Comparison of ENCODE assay signal across 31 cellular contexts in genomic region chr2:96756788-96757476, GRCh38. TPM values are rescaled to one million over a fixed set of nuclear protein-coding genes. Genes with fewer than 3 reads are reported as not detected.
DNase-seq lines count a peak whose midpoint lies in the region; ATAC-seq, FAIRE-seq and TF ChIP-seq lines count a peak whose summit lies in the region.
"Had no signal": no experiment of that assay in that cellular context is flagged by ENCODE, and none has a peak within 500 bp of the region (broad histone marks: within the 10 kb centered on the region; RNA-seq: fewer than 3 reads in every experiment).

No MANE protein-coding gene starts in this region.

- H3K27ac ChIP-seq in HepG2 (ENCODE audit: extremely low read length, insufficient read depth, low read length) (no peak overlapping the region), right lobe of liver (no peak overlapping the region), hepatocyte (no peak overlapping the region)
- H3K27ac ChIP-seq: KMS-11, prostate gland, sigmoid colon, transverse colon, WERI-Rb-1 had no signal

- peaks cover 3 to 18% of the 10 kb centered on the region in 2 experiments; a peak in 3 of 5 replicates for H3K27me3 ChIP-seq in HepG2 (ENCODE audit: control insufficient read depth in 1 of 2, insufficient read depth in 2 of 2, low read length in 2 of 2)
- no peaks in the 10 kb centered on the region for H3K27me3 ChIP-seq in right lobe of liver
- no peaks in the 10 kb centered on the region for H3K27me3 ChIP-seq in Loucy (ENCODE audit: insufficient read depth, low read length, poor library complexity, severe bottlenecking)
- no peaks in the 10 kb centered on the region for H3K27me3 ChIP-seq in hepatocyte
- H3K27me3 ChIP-seq: sigmoid colon, transverse colon had no signal

- ATAC-seq in HepG2 (no peak), right lobe of liver (no peak), HG03039 (IDR thresholded peaks at IDR 0.05; ENCODE audit: unreplicated experiment) (no peak)
- ATAC-seq in stimulated activated effector memory CD8-positive, alpha-beta T cell treated with anti-CD3 and anti-CD28 coated beads, Interleukin-12 subunit alpha, Interleukin-12 subunit beta, amount 100 ng/mL, for 72 hours: no peak
- ATAC-seq: effector memory CD8-positive, alpha-beta T cell; naive thymus-derived CD8-positive, alpha-beta T cell had no signal

- TF ChIP-seq CTCF in HepG2 (CRISPR knock-in tag; IDR thresholded peaks at IDR 0.05) (peak; percentile 42), right lobe of liver (IDR thresholded peaks at IDR 0.05) (no peak), Loucy (conservative IDR thresholded peaks at IDR 0.05; ENCODE audit: low read length) (peak; percentile 13; the same call in 1 of the 2 replicates), chondrocyte (IDR thresholded peaks at IDR 0.05) (peak; percentile 25), hepatocyte (IDR thresholded peaks at IDR 0.05; ENCODE audit: poor library complexity) (no peak)

- no peaks in the 10 kb centered on the region for H4K20me1 ChIP-seq in HepG2 (ENCODE audit: insufficient read depth, low read length)
- no peaks in the 10 kb centered on the region for H4K20me1 ChIP-seq in Loucy (ENCODE audit: insufficient read depth, low read length, poor library complexity, severe bottlenecking)
- H4K20me1 ChIP-seq in hepatocyte (ENCODE audit: insufficient read depth, poor library complexity, severe bottlenecking): no peaks in the 10 kb centered on the region

- H3K4me3 ChIP-seq in HepG2 (replicated peaks in 1 of 3; ENCODE audit: insufficient read depth in 1 of 3, low read depth in 2 of 3, low read length in 3 of 3) (no peak overlapping the region), right lobe of liver (no peak overlapping the region), Loucy (ENCODE audit: low read length, poor library complexity, severe bottlenecking) (no peak overlapping the region), hepatocyte (no peak overlapping the region)
- H3K4me3 ChIP-seq: prostate gland, sigmoid colon, transverse colon had no signal

- H3K4me1 ChIP-seq in HepG2 (ENCODE audit: insufficient read depth, low read length) (peaks cover 33% of the 10 kb centered on the region), right lobe of liver (peaks cover 0 to 14% (median 0%) of the 10 kb centered on the region in 4 donors), Loucy (ENCODE audit: insufficient read depth, low read length, poor library complexity, severe bottlenecking) (peaks cover 22% of the 10 kb centered on the region), hepatocyte (ENCODE audit: insufficient read depth) (peaks cover 15% of the 10 kb centered on the region)
- H3K4me1 ChIP-seq: prostate gland had no signal

- H3K9me3 ChIP-seq in HepG2 (ENCODE audit: low read length): no peaks in the 10 kb centered on the region
- no peaks in the 10 kb centered on the region for H3K9me3 ChIP-seq in right lobe of liver
- no peaks in the 10 kb centered on the region for H3K9me3 ChIP-seq in Loucy (ENCODE audit: insufficient read depth, low read depth, low read length)
- no peaks in the 10 kb centered on the region for H3K9me3 ChIP-seq in hepatocyte (ENCODE audit: low read depth)
- H3K9me3 ChIP-seq: prostate gland, sigmoid colon, transverse colon had no signal

- H2AFZ ChIP-seq in HepG2 (ENCODE audit: low read length) (no peak overlapping the region), Loucy (ENCODE audit: low read length) (no peak overlapping the region), hepatocyte (no peak overlapping the region)

- H3K9ac ChIP-seq in HepG2 (ENCODE audit: insufficient read depth, low read depth, low read length) (no peak overlapping the region), Loucy (ENCODE audit: low read depth, low read length, poor library complexity, severe bottlenecking) (no peak overlapping the region)
- H3K9ac ChIP-seq: KMS-11 had no signal

- in situ Hi-C loops in HepG2 (cut with HindIII; ENCODE audit: extremely low pct_ligation_motif_present, low pct_unique_long_range_greater_than_20kb): no loop called here

- FAIRE-seq in HepG2 (lab: Jason Lieb, UNC): no peak

- TF ChIP-seq POLR2A in HepG2 (IDR thresholded peaks at IDR 0.05; ENCODE audit: insufficient read depth in 1 of 2, low read depth in 2 of 2, low read length in 2 of 2) (no peak), right lobe of liver (IDR thresholded peaks at IDR 0.05) (no peak)

- 51% methylated on average over 5 of the region's 5 CpGs for WGBS in HepG2 (ENCODE audit: low lambda C conversion rate)
- 90% methylated on average over 2 of the region's 5 CpGs for WGBS in right lobe of liver (ENCODE audit: insufficient coverage, low coverage, low lambda C conversion rate, missing lambda C conversion rate)
- WGBS in hepatocyte (ENCODE audit: low lambda C conversion rate, missing lambda C conversion rate): 82% methylated on average over 5 of the region's 5 CpGs

- no peak overlapping the region for H3K4me3 Mint-ChIP-seq in chondrocyte (ENCODE audit: unreplicated experiment)
- no peak overlapping the region for H3K4me3 Mint-ChIP-seq in stimulated activated effector memory CD8-positive, alpha-beta T cell treated with anti-CD3 and anti-CD28 coated beads, Interleukin-12 subunit alpha, Interleukin-12 subunit beta, amount 100 ng/mL, for 72 hours
- H3K4me3 Mint-ChIP-seq: activated CD4-positive, alpha-beta T cell treated with anti-CD3 and anti-CD28 coated beads, Interleukin-2, amount 10 ng/mL, durations not matched to agents 24 days and 14 days; activated naive CD8-positive, alpha-beta T cell treated with anti-CD3 and anti-CD28 coated beads, Interleukin-2, amount 10 ng/mL, durations not matched to agents 7 days and 5 days; B cell; CD4-positive, alpha-beta memory T cell; effector memory CD8-positive, alpha-beta T cell; naive thymus-derived CD8-positive, alpha-beta T cell had no signal

- H3K79me2 ChIP-seq in HepG2 (ENCODE audit: insufficient read depth, low read length) (peaks cover 4% of the 10 kb centered on the region), Loucy (ENCODE audit: insufficient read depth, low read length) (no peaks in the 10 kb centered on the region), hepatocyte (peaks cover 10% of the 10 kb centered on the region)

- H3K9me2 ChIP-seq in Loucy (replicated peaks; ENCODE audit: low read depth, low read length): no peaks in the 10 kb centered on the region
- no peaks in the 10 kb centered on the region for H3K9me2 ChIP-seq in hepatocyte (replicated peaks; ENCODE audit: insufficient read depth)

- H3K27ac Mint-ChIP-seq in chondrocyte (ENCODE audit: unreplicated experiment): no peak overlapping the region
- peak overlapping the region; percentile 20 for H3K27ac Mint-ChIP-seq in stimulated activated effector memory CD8-positive, alpha-beta T cell treated with anti-CD3 and anti-CD28 coated beads, Interleukin-12 subunit alpha, Interleukin-12 subunit beta, amount 100 ng/mL, for 72 hours
- H3K27ac Mint-ChIP-seq: activated CD4-positive, alpha-beta T cell treated with anti-CD3 and anti-CD28 coated beads, Interleukin-2, amount 10 ng/mL, durations not matched to agents 24 days and 14 days; activated naive CD8-positive, alpha-beta T cell treated with anti-CD3 and anti-CD28 coated beads, Interleukin-2, amount 10 ng/mL, durations not matched to agents 7 days and 5 days; effector memory CD8-positive, alpha-beta T cell had no signal

- POLR2A ChIA-PET in HepG2 (lab: Yijun Ruan, JAX): interaction anchor here (1.5 kb wide), 1 partner anchor 119 kb away, joined by 4 read pairs; the partner anchor contains the start of gene KANSL3

- H3F3A ChIP-seq in Loucy (ENCODE audit: low read depth): no peaks in the 10 kb centered on the region

- H3K27me3 Mint-ChIP-seq in chondrocyte (ENCODE audit: low read depth): no peaks in the 10 kb centered on the region
- H3K27me3 Mint-ChIP-seq: activated CD4-positive, alpha-beta T cell treated with anti-CD3 and anti-CD28 coated beads, Interleukin-2, amount 10 ng/mL, durations not matched to agents 24 days and 14 days; activated naive CD8-positive, alpha-beta T cell treated with anti-CD3 and anti-CD28 coated beads, Interleukin-2, amount 10 ng/mL, durations not matched to agents 7 days and 5 days; B cell; effector memory CD8-positive, alpha-beta T cell; naive thymus-derived CD8-positive, alpha-beta T cell had no signal

- DNase-seq in HepG2 (ENCODE audit: low spot score) (no peak), right lobe of liver (no peak), chondrocyte (ENCODE audit: low spot score) (no peak), hepatocyte (ENCODE audit: low spot score) (no peak), NCI-H524 treated with DMSO at 0.1 percent for 48 hours (lab: John Stamatoyannopoulos, UW) (no peak)
- no peak for DNase-seq in stimulated activated effector memory CD8-positive, alpha-beta T cell treated with anti-CD3 and anti-CD28 coated beads, Interleukin-12 subunit alpha, Interleukin-12 subunit beta, amount 100 ng/mL, for 72 hours (ENCODE audit: low spot score in 2 of 2)
- DNase-seq: activated CD4-positive, alpha-beta T cell treated with anti-CD3 and anti-CD28 coated beads, Interleukin-2, amount 10 ng/mL, durations not matched to agents 24 days and 14 days; activated effector memory CD4-positive, alpha-beta T cell treated with anti-CD3 and anti-CD28 coated beads, Interleukin-2, amount 50 U/mL, for 16 hours; activated naive CD8-positive, alpha-beta T cell treated with anti-CD3 and anti-CD28 coated beads, Interleukin-2, amount 10 ng/mL, durations not matched to agents 7 days and 5 days; activated T-cell treated with anti-CD3 and anti-CD28 coated beads, Interleukin-2, amount 50 U/mL, for 1 hour; aorta; CD4-positive, alpha-beta memory T cell; cortex of kidney; effector memory CD8-positive, alpha-beta T cell; EL; midbrain; naive thymus-derived CD8-positive, alpha-beta T cell; NCI-H1436 treated with DMSO at 0.1 percent for 48 hours; NCI-H748 treated with DMSO at 0.1 percent for 48 hours; nucleus accumbens; sigmoid colon; stimulated activated CD4-positive, alpha-beta T cell treated with anti-CD3 and anti-CD28 coated beads, Interleukin-4, amount 100 ng/mL, for 1 hour; SW 1271; T-helper 9 cell; transverse colon; WERI-Rb-1 had no signal

- no peaks in the 10 kb centered on the region for H3K36me3 ChIP-seq in HepG2 (replicated peaks in 1 of 2; ENCODE audit: control insufficient read depth in 1 of 2, insufficient read depth in 2 of 2, low read length in 2 of 2)
- no peaks in the 10 kb centered on the region for H3K36me3 ChIP-seq in right lobe of liver
- H3K36me3 ChIP-seq in Loucy (ENCODE audit: insufficient read depth, low read length): no peaks in the 10 kb centered on the region
- no peaks in the 10 kb centered on the region for H3K36me3 ChIP-seq in hepatocyte (replicated peaks; ENCODE audit: insufficient read depth, low read depth)
- H3K36me3 ChIP-seq: prostate gland, sigmoid colon, transverse colon, WERI-Rb-1 had no signal

- intact Hi-C loops in HepG2 (cut with micrococcal nuclease; ENCODE audit: unreplicated experiment): no loop called here
- intact Hi-C loops in right lobe of liver (cut with DNase I): no loop called here

- peaks cover 16% of the 10 kb centered on the region for H3K4me1 Mint-ChIP-seq in chondrocyte (ENCODE audit: low read depth)
- peaks cover 27% of the 10 kb centered on the region for H3K4me1 Mint-ChIP-seq in stimulated activated effector memory CD8-positive, alpha-beta T cell treated with anti-CD3 and anti-CD28 coated beads, Interleukin-12 subunit alpha, Interleukin-12 subunit beta, amount 100 ng/mL, for 72 hours

- no peaks in the 10 kb centered on the region for H3K36me3 Mint-ChIP-seq in chondrocyte (ENCODE audit: low read depth)
- H3K36me3 Mint-ChIP-seq in stimulated activated effector memory CD8-positive, alpha-beta T cell treated with anti-CD3 and anti-CD28 coated beads, Interleukin-12 subunit alpha, Interleukin-12 subunit beta, amount 100 ng/mL, for 72 hours: no peaks in the 10 kb centered on the region
- H3K36me3 Mint-ChIP-seq: activated naive CD8-positive, alpha-beta T cell treated with anti-CD3 and anti-CD28 coated beads, Interleukin-2, amount 10 ng/mL, durations not matched to agents 7 days and 5 days; CD4-positive, alpha-beta memory T cell; naive thymus-derived CD8-positive, alpha-beta T cell had no signal

- TF ChIP-seq EP300 in HepG2 (IDR thresholded peaks at IDR 0.05; ENCODE audit: low read depth in 2 of 2, low read length in 2 of 2): no peak
- TF ChIP-seq EP300 in HepG2 (CRISPR knock-in tag; IDR thresholded peaks at IDR 0.05; ENCODE audit: borderline replicate concordance): no peak

- H3K9me3 Mint-ChIP-seq in chondrocyte (ENCODE audit: low read depth): no peaks in the 10 kb centered on the region
- H3K9me3 Mint-ChIP-seq in stimulated activated effector memory CD8-positive, alpha-beta T cell treated with anti-CD3 and anti-CD28 coated beads, Interleukin-12 subunit alpha, Interleukin-12 subunit beta, amount 100 ng/mL, for 72 hours: no peaks in the 10 kb centered on the region
- H3K9me3 Mint-ChIP-seq: activated CD4-positive, alpha-beta T cell treated with anti-CD3 and anti-CD28 coated beads, Interleukin-2, amount 10 ng/mL, durations not matched to agents 24 days and 14 days; activated naive CD8-positive, alpha-beta T cell treated with anti-CD3 and anti-CD28 coated beads, Interleukin-2, amount 10 ng/mL, durations not matched to agents 7 days and 5 days; CD4-positive, alpha-beta memory T cell; effector memory CD8-positive, alpha-beta T cell; naive thymus-derived CD8-positive, alpha-beta T cell had no signal

- no peak overlapping the region for H3K4me2 ChIP-seq in HepG2 (ENCODE audit: low read depth, low read length)
- no peak overlapping the region for H3K4me2 ChIP-seq in Loucy (ENCODE audit: low read depth, low read length, poor library complexity, severe bottlenecking)
- H3K4me2 ChIP-seq in hepatocyte: no peak overlapping the region
- H3K4me2 ChIP-seq: KMS-11 had no signal

- CTCF ChIA-PET in HepG2 (lab: Yijun Ruan, JAX; ENCODE audit: low intra/inter-chr PET ratio, low total read pairs): no interaction called here

- no peak for TF ChIP-seq RAD21 in HepG2 (CRISPR knock-in tag; IDR thresholded peaks at IDR 0.05)

- no TSS peak for BruUV-seq in HepG2 (replicated peaks; lab: Mats Ljungman, UMichigan)

RNA-seq across cellular contexts. Expression of gene CNNM4, which starts 3.8 kb away (rescaled TPM):
- total RNA-seq in HepG2 (2016; rRNA removed; fragmentation: Illumina TruSeq; extraction: Trizol) (3.0 and 5.9 TPM in 2 replicates), right lobe of liver (1 to 10 TPM; 2.3 to 4.9 (median 3.7) TPM), chondrocyte (7.6 to 8.3 TPM (median 7.7 TPM) in 3 replicates), hepatocyte (10.8 and 11.0 TPM in 2 replicates)
- total RNA-seq in HepG2 (2016; cell fraction: cytosol; rRNA removed; fragmentation: Illumina TruSeq; extraction: Trizol; ENCODE audit: low read depth): 1.1 and 2.4 TPM in 2 replicates
- total RNA-seq in HepG2 (2016; cell fraction: insoluble cytoplasmic fraction; rRNA removed; fragmentation: Illumina TruSeq; extraction: Trizol): 2.3 and 6.5 TPM in 2 replicates
- 2.0 and 2.2 TPM in 2 replicates for total RNA-seq in HepG2 (2016; cell fraction: membrane; rRNA removed; fragmentation: Illumina TruSeq; extraction: Trizol)
- 6.5 and 8.1 TPM in 2 replicates for total RNA-seq in HepG2 (2016; cell fraction: nucleus; rRNA removed; fragmentation: Illumina TruSeq; extraction: Trizol)
- polyA plus RNA-seq in HepG2 (2011; rRNA removed) (8.4 and 9.8 TPM in 2 replicates), hepatocyte (8.8 and 11.3 TPM in 2 replicates)
- 8.0 and 8.1 TPM in 2 replicates for polyA plus RNA-seq in HepG2 (2011; cell fraction: cytosol; rRNA removed)
- polyA plus RNA-seq in HepG2 (2011; cell fraction: nucleus; rRNA removed): 9.1 and 9.4 TPM in 2 replicates
- polyA plus RNA-seq in HepG2 (2012): 7.9 and 10.3 TPM in 2 replicates
- 0.29 and 0.40 TPM in 2 replicates for polyA plus RNA-seq in HepG2 (2016; cell fraction: cytosol; fragmentation: Illumina TruSeq; extraction: Trizol; ENCODE audit: low read depth)
- 2.5 and 3.5 TPM in 2 replicates for polyA plus RNA-seq in HepG2 (2016; cell fraction: insoluble cytoplasmic fraction; fragmentation: Illumina TruSeq; extraction: Trizol; ENCODE audit: low read depth)
- 0.74 and 1.2 TPM in 2 replicates for polyA plus RNA-seq in HepG2 (2016; cell fraction: membrane; fragmentation: Illumina TruSeq; extraction: Trizol; ENCODE audit: low read depth)
- 11.8 and 13.7 TPM in 2 replicates for polyA plus RNA-seq in HepG2 (2016; cell fraction: nucleus; fragmentation: Illumina TruSeq; extraction: Trizol; ENCODE audit: insufficient read depth, low read depth)
- 13.7 and 29.0 TPM in 2 replicates for polyA minus RNA-seq in HepG2 (2011; rRNA and poly(A)+ RNA removed; ENCODE audit: low replicate concordance)
- 9.9 and 11.2 TPM in 2 replicates for polyA minus RNA-seq in HepG2 (2011; cell fraction: cytosol; rRNA and poly(A)+ RNA removed)
- 5.8 and 8.3 TPM in 2 replicates for polyA minus RNA-seq in HepG2 (2011; cell fraction: nucleus; rRNA and poly(A)+ RNA removed)

RNA-seq across cellular contexts. Expression of gene LMAN2L, which starts 17.1 kb away (rescaled TPM):
- total RNA-seq in HepG2 (2016; rRNA removed; fragmentation: Illumina TruSeq; extraction: Trizol): 27.7 and 57.9 TPM in 2 replicates
- 5.3 and 5.5 TPM in 2 replicates for total RNA-seq in HepG2 (2016; cell fraction: cytosol; rRNA removed; fragmentation: Illumina TruSeq; extraction: Trizol; ENCODE audit: low read depth)
- total RNA-seq in HepG2 (2016; cell fraction: insoluble cytoplasmic fraction; rRNA removed; fragmentation: Illumina TruSeq; extraction: Trizol): 29.7 and 60.7 TPM in 2 replicates
- total RNA-seq in HepG2 (2016; cell fraction: membrane; rRNA removed; fragmentation: Illumina TruSeq; extraction: Trizol): 15.8 and 16.4 TPM in 2 replicates
- total RNA-seq in HepG2 (2016; cell fraction: nucleus; rRNA removed; fragmentation: Illumina TruSeq; extraction: Trizol): 44.6 and 50.0 TPM in 2 replicates
- polyA plus RNA-seq in HepG2 (2011; rRNA removed): 35.5 and 39.1 TPM in 2 replicates
- 35.1 and 42.4 TPM in 2 replicates for polyA plus RNA-seq in HepG2 (2011; cell fraction: cytosol; rRNA removed)
- 15.9 and 18.6 TPM in 2 replicates for polyA plus RNA-seq in HepG2 (2011; cell fraction: nucleus; rRNA removed)
- polyA plus RNA-seq in HepG2 (2012): 26.8 and 32.8 TPM in 2 replicates
- polyA plus RNA-seq in HepG2 (2016; cell fraction: cytosol; fragmentation: Illumina TruSeq; extraction: Trizol; ENCODE audit: low read depth): 4.4 and 4.8 TPM in 2 replicates
- 22.3 and 26.0 TPM in 2 replicates for polyA plus RNA-seq in HepG2 (2016; cell fraction: insoluble cytoplasmic fraction; fragmentation: Illumina TruSeq; extraction: Trizol; ENCODE audit: low read depth)
- 8.6 and 9.7 TPM in 2 replicates for polyA plus RNA-seq in HepG2 (2016; cell fraction: membrane; fragmentation: Illumina TruSeq; extraction: Trizol; ENCODE audit: low read depth)
- polyA plus RNA-seq in HepG2 (2016; cell fraction: nucleus; fragmentation: Illumina TruSeq; extraction: Trizol; ENCODE audit: insufficient read depth, low read depth): 59.0 and 65.6 TPM in 2 replicates
- 29.8 and 46.9 TPM in 2 replicates for polyA minus RNA-seq in HepG2 (2011; rRNA and poly(A)+ RNA removed; ENCODE audit: low replicate concordance)
- 15.0 and 15.6 TPM in 2 replicates for polyA minus RNA-seq in HepG2 (2011; cell fraction: cytosol; rRNA and poly(A)+ RNA removed)
- 17.9 and 20.5 TPM in 2 replicates for polyA minus RNA-seq in HepG2 (2011; cell fraction: nucleus; rRNA and poly(A)+ RNA removed)
- total RNA-seq in right lobe of liver: 10 to 100 TPM in 3 of 6 experiments, 1 to 10 TPM in 3; 5.5 to 17.8 (median 11.3) TPM
- total RNA-seq in chondrocyte: 15.3 to 25.4 TPM (median 15.9 TPM) in 3 replicates
- total RNA-seq in hepatocyte: 35.6 and 44.4 TPM in 2 replicates
- polyA plus RNA-seq in hepatocyte: 44.6 and 46.7 TPM in 2 replicates

RNA-seq across cellular contexts. Expression of gene CNNM3, which starts 59.1 kb away (rescaled TPM):
- total RNA-seq in HepG2 (2016; rRNA removed; fragmentation: Illumina TruSeq; extraction: Trizol) (8.4 and 21.2 TPM in 2 replicates), right lobe of liver (10 to 100 TPM; 11.5 to 37.6 (median 21.6) TPM), chondrocyte (10.2 to 14.0 TPM (median 10.4 TPM) in 3 replicates), hepatocyte (17.0 and 17.1 TPM in 2 replicates)
- total RNA-seq in HepG2 (2016; cell fraction: cytosol; rRNA removed; fragmentation: Illumina TruSeq; extraction: Trizol; ENCODE audit: low read depth): 5.5 and 5.9 TPM in 2 replicates
- total RNA-seq in HepG2 (2016; cell fraction: insoluble cytoplasmic fraction; rRNA removed; fragmentation: Illumina TruSeq; extraction: Trizol): 6.5 and 21.5 TPM in 2 replicates
- total RNA-seq in HepG2 (2016; cell fraction: membrane; rRNA removed; fragmentation: Illumina TruSeq; extraction: Trizol): 8.5 and 9.2 TPM in 2 replicates
- 22.7 and 27.7 TPM in 2 replicates for total RNA-seq in HepG2 (2016; cell fraction: nucleus; rRNA removed; fragmentation: Illumina TruSeq; extraction: Trizol)
- polyA plus RNA-seq in HepG2 (2011; rRNA removed) (27.9 and 43.4 TPM in 2 replicates), hepatocyte (23.7 and 25.8 TPM in 2 replicates)
- polyA plus RNA-seq in HepG2 (2011; cell fraction: cytosol; rRNA removed): 24.2 and 26.5 TPM in 2 replicates
- 68.4 and 71.2 TPM in 2 replicates for polyA plus RNA-seq in HepG2 (2011; cell fraction: nucleus; rRNA removed)
- 35.8 and 38.5 TPM in 2 replicates for polyA plus RNA-seq in HepG2 (2012)
- 4.3 and 4.5 TPM in 2 replicates for polyA plus RNA-seq in HepG2 (2016; cell fraction: cytosol; fragmentation: Illumina TruSeq; extraction: Trizol; ENCODE audit: low read depth)
- polyA plus RNA-seq in HepG2 (2016; cell fraction: insoluble cytoplasmic fraction; fragmentation: Illumina TruSeq; extraction: Trizol; ENCODE audit: low read depth): 11.7 and 14.4 TPM in 2 replicates
- polyA plus RNA-seq in HepG2 (2016; cell fraction: membrane; fragmentation: Illumina TruSeq; extraction: Trizol; ENCODE audit: low read depth): 10.0 and 11.0 TPM in 2 replicates
- polyA plus RNA-seq in HepG2 (2016; cell fraction: nucleus; fragmentation: Illumina TruSeq; extraction: Trizol; ENCODE audit: insufficient read depth, low read depth): 48.6 and 52.0 TPM in 2 replicates
- polyA minus RNA-seq in HepG2 (2011; rRNA and poly(A)+ RNA removed; ENCODE audit: low replicate concordance): 49.9 and 152 TPM in 2 replicates
- polyA minus RNA-seq in HepG2 (2011; cell fraction: cytosol; rRNA and poly(A)+ RNA removed): 50.4 and 69.9 TPM in 2 replicates
- polyA minus RNA-seq in HepG2 (2011; cell fraction: nucleus; rRNA and poly(A)+ RNA removed): 56.1 and 70.2 TPM in 2 replicates

Comparison
In these comparisons a context has a peak if more than half of its experiments do, and no peak if none do; other contexts are left out.
1. CTCF ChIP-seq: peak in HepG2 (single experiment), Loucy (single experiment) and chondrocyte (single experiment); none in right lobe of liver (0 of 4) and hepatocyte (single experiment).